8 cellular contexts compared by ENCODE assay signal in the genomic region with DNA sequence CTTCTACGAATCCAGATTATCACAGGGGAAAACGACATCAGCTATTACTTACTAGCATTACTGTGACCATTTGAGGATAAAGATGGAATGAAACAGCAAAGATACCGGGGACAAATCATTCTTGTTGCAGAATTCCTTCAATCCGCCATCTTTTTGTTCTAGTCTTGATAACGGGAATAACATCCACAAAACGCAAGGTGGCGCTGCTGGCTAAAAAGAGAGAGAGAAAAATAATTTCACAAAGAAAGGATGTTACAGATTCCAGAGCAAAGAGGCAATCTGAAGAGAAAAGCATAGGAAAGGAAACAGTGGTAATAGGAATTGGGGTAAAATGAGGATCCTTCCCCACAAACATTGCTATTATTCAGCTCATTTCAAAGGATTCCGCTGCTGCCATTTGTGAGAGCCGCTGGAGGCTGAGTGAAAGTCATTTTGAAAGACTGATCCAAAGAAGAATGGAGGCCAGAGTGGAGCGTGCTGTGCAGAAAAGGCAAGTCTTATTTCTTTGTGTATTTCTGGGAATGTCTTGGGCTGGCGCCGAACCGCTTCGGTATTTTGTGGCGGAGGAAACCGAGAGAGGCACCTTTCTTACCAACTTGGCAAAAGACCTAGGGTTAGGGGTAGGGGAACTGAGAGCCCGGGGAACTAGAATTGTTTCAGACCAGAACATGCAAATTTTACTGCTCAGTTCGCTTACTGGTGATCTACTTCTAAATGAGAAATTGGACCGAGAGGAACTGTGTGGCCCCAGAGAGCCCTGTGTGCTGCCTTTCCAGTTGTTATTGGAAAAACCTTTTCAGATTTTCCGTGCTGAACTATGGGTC. TPM values are rescaled to one million over a fixed set of nuclear protein-coding genes. Genes with fewer than 3 reads are reported as not detected.
DNase-seq lines count a peak whose midpoint lies in the region; ATAC-seq, FAIRE-seq and TF ChIP-seq lines count a peak whose summit lies in the region.

PCDHB7 (plus strand) TSS at position 264 of the 824 bp plus-strand sequence; CDS start at position 456, 192 bp downstream.

- H3K9ac ChIP-seq in stomach smooth muscle (ENCODE audit: low read length in 2 of 2), result peak within 1 kb of the TSS; percentile 22 to 58

- no peaks in the 10 kb centered on the region for H3K27me3 ChIP-seq in A673 (replicated peaks; ENCODE audit: insufficient read depth, low read depth, low read length, poor library complexity)
- H3K27me3 ChIP-seq in stomach smooth muscle (ENCODE audit: control insufficient read depth in 1 of 2, insufficient read depth in 2 of 2, low read length in 2 of 2), result peaks cover 4 to 6% of the 10 kb centered on the region in 2 donors

- H3K4me3 ChIP-seq in A673 (ENCODE audit: low read depth, low read length, poor library complexity, severe bottlenecking) (peak within 1 kb of the TSS; percentile 16), fibroblast of the aortic adventitia (ENCODE audit: low read depth, low read length) (no peak within 1 kb of the TSS), stomach smooth muscle (ENCODE audit: low read length in 2 of 2) (peak within 1 kb of the TSS; percentile 64 to 67)

- BruUV-seq in A673 (replicated peaks; lab: Mats Ljungman, UMichigan), result TSS peak; percentile 43

- CTCF ChIA-PET in A673 (lab: Charles Lee), result no interaction called here

- DNase-seq in A673 (ENCODE audit: low spot score), result peak; percentile 85
- peak; percentile 49 for DNase-seq in RPMI8226
- peak; percentile 25 for DNase-seq in fibroblast of the aortic adventitia (ENCODE audit: low read depth)
- DNase-seq in frontal cortex (ENCODE audit: low spot score in 2 of 2), result no peak
- no peak for DNase-seq in effector CD4-positive, alpha-beta T cell

- ATAC-seq in GM21717 (IDR thresholded peaks at IDR 0.05; ENCODE audit: unreplicated experiment), result no peak

- TF ChIP-seq CTCF in A673 (conservative IDR thresholded peaks at IDR 0.05; ENCODE audit: low read depth, low read length), result peak; percentile 83
- TF ChIP-seq CTCF in fibroblast of the aortic adventitia (IDR thresholded peaks at IDR 0.05; ENCODE audit: insufficient read depth, low read length), result peak; percentile 40

- H3K9me3 ChIP-seq in A673 (ENCODE audit: low read depth, low read length, poor library complexity, severe bottlenecking), result no peaks in the 10 kb centered on the region
- H3K9me3 ChIP-seq in stomach smooth muscle (ENCODE audit: control insufficient read depth in 2 of 2, low read length in 2 of 2), result peaks cover 22 to 28% of the 10 kb centered on the region in 2 donors

- FAIRE-seq in G401.6 (lab: Jason Lieb, UNC) (peak; percentile 71), frontal cortex (lab: Jason Lieb, UNC) (no peak)

- intact Hi-C loops in A673 (cut with micrococcal nuclease; ENCODE audit: unreplicated experiment), result no loop called here

- H3K4me1 ChIP-seq in A673 (ENCODE audit: insufficient read depth, low read length, poor library complexity, severe bottlenecking) (no peaks in the 10 kb centered on the region), stomach smooth muscle (ENCODE audit: control insufficient read depth, insufficient read depth, low read length) (no peaks in the 10 kb centered on the region)

- POLR2A ChIA-PET in A673 (lab: Charles Lee; ENCODE audit: low non-redundant PET), result no interaction called here

- H3K27ac ChIP-seq in A673 (ENCODE audit: low read depth, low read length, poor library complexity, severe bottlenecking) (no peak within 1 kb of the TSS), stomach smooth muscle (ENCODE audit: low read length) (no peak within 1 kb of the TSS)

- no peaks in the 10 kb centered on the region for H3K36me3 ChIP-seq in A673 (ENCODE audit: insufficient read depth, low read length, poor library complexity, severe bottlenecking)
- H3K36me3 ChIP-seq in stomach smooth muscle (ENCODE audit: control insufficient read depth in 2 of 2, insufficient read depth in 2 of 2, low read length in 2 of 2), result no peaks in the 10 kb centered on the region

RNA-seq across cellular contexts. Expression of gene PCDHB7, which starts in this region (rescaled TPM):
- total RNA-seq in A673 (2021) (2.0 and 2.3 TPM in 2 replicates), fibroblast of the aortic adventitia (ENCODE audit: low replicate concordance) (0.63 and 0.98 TPM in 2 replicates), frontal cortex (9.8 TPM)

Comparison
In these comparisons a context has a peak if more than half of its experiments do, and no peak if none do; other contexts are left out.
1. Peak in DNase-seq in fibroblast of the aortic adventitia; RNA of the gene not detected or under 1 TPM.
2. DNase-seq: peak in A673 (single experiment) and RPMI8226 (single experiment); none in frontal cortex (0 of 2) and effector CD4-positive, alpha-beta T cell (single experiment).